ENCODE assay signal across 9 cellular contexts in genomic region chr5:180352976-180353225, GRCh38. TPM values are rescaled to one million over a fixed set of nuclear protein-coding genes. Genes with fewer than 3 reads are reported as not detected.
A peak's percentile ranks its signal among the peaks of the same experiment; 100 is the strongest.
DNase-seq lines count a peak whose midpoint lies in the region; ATAC-seq and TF ChIP-seq lines count a peak whose summit lies in the region.
"Had no signal": no experiment of that assay in that cellular context is flagged by ENCODE, and none has a peak within 500 bp of the region (broad histone marks: within the 10 kb centered on the region; RNA-seq: fewer than 3 reads in every experiment).

No MANE protein-coding gene starts in this region.

- no peak overlapping the region for H3K4me3 Mint-ChIP-seq in activated T-cell treated with anti-CD3 and anti-CD28 coated beads, Interleukin-2, amount 50 U/mL, for 72 hours

- no peaks in the 10 kb centered on the region for H3K9me3 ChIP-seq in SJCRH30 (replicated peaks)
- no peaks in the 10 kb centered on the region for H3K9me3 ChIP-seq in iPS-18c (ENCODE audit: control insufficient read depth, insufficient read depth, low read length)
- no peaks in the 10 kb centered on the region for H3K9me3 ChIP-seq in suprapubic skin

- no peaks in the 10 kb centered on the region for H3K4me1 ChIP-seq in SJCRH30
- peaks cover 35% of the 10 kb centered on the region for H3K4me1 ChIP-seq in suprapubic skin

- no peaks in the 10 kb centered on the region for H3K9me3 Mint-ChIP-seq in activated T-cell treated with anti-CD3 and anti-CD28 coated beads, Interleukin-2, amount 50 U/mL, for 72 hours

- no peaks in the 10 kb centered on the region for H3K4me1 Mint-ChIP-seq in activated T-cell treated with anti-CD3 and anti-CD28 coated beads, Interleukin-2, amount 50 U/mL, for 72 hours (ENCODE audit: low read depth)

- peaks cover 7% of the 10 kb centered on the region; the same call in 1 of the 2 replicates for H3K27me3 ChIP-seq in SJCRH30
- peaks cover 33% of the 10 kb centered on the region for H3K27me3 ChIP-seq in suprapubic skin

- TF ChIP-seq EP300 in suprapubic skin (IDR thresholded peaks at IDR 0.05): no peak

- DNase-seq in activated T-cell treated with anti-CD3 and anti-CD28 coated beads, Interleukin-2, amount 50 U/mL, for 72 hours: peak in 1 of 2 donors; percentile 5
- DNase-seq in activated T-cell treated with anti-CD3 and anti-CD28 coated beads for 4 hours (no peak), SJCRH30 (no peak), suprapubic skin (ENCODE audit: low spot score in 2 of 2) (no peak), COR-L47 (lab: John Stamatoyannopoulos, UW) (no peak), SKM-1 (lab: John Stamatoyannopoulos, UW; ENCODE audit: unreplicated experiment) (no peak)

- H3K4me3 ChIP-seq in SJCRH30: peak overlapping the region; percentile 59
- H3K4me3 ChIP-seq in iPS-18c (ENCODE audit: insufficient read depth, low read depth, low read length): peak overlapping the region; percentile 87
- H3K4me3 ChIP-seq in suprapubic skin: peak overlapping the region; percentile 62

- H3K27ac ChIP-seq in SJCRH30: no peak overlapping the region
- H3K27ac ChIP-seq in suprapubic skin: peak overlapping the region; percentile 80

- no peaks in the 10 kb centered on the region for H3K36me3 ChIP-seq in SJCRH30
- no peaks in the 10 kb centered on the region for H3K36me3 ChIP-seq in suprapubic skin

- WGBS in suprapubic skin: no CpG with 5 or more reads among the region's 33 CpGs

- TF ChIP-seq CTCF in suprapubic skin (IDR thresholded peaks at IDR 0.05): no peak

- peaks cover 48% of the 10 kb centered on the region for H3K27me3 Mint-ChIP-seq in activated T-cell treated with anti-CD3 and anti-CD28 coated beads, Interleukin-2, amount 50 U/mL, for 72 hours (ENCODE audit: low read depth)

- H3K27ac Mint-ChIP-seq in activated T-cell treated with anti-CD3 and anti-CD28 coated beads, Interleukin-2, amount 50 U/mL, for 72 hours: no peak overlapping the region
- H3K27ac Mint-ChIP-seq: CD4-positive, CD25-positive, alpha-beta regulatory T cell had no signal

- no peaks in the 10 kb centered on the region for H3K36me3 Mint-ChIP-seq in activated T-cell treated with anti-CD3 and anti-CD28 coated beads, Interleukin-2, amount 50 U/mL, for 72 hours (ENCODE audit: insufficient read depth in 2 of 2)
- H3K36me3 Mint-ChIP-seq: CD4-positive, CD25-positive, alpha-beta regulatory T cell had no signal

- ATAC-seq in activated T-cell treated with anti-CD3 and anti-CD28 coated beads, Interleukin-2, amount 50 U/mL, for 72 hours (replicated peaks in 1 of 2): peak; percentile 40 to 48
- no peak for ATAC-seq in GM18873 (IDR thresholded peaks at IDR 0.05; ENCODE audit: low FRiP score, unreplicated experiment)

- no peak for TF ChIP-seq POLR2A in suprapubic skin (IDR thresholded peaks at IDR 0.05)

RNA-seq across cellular contexts. Expression of gene GFPT2, which starts 0.2 kb away (rescaled TPM):
- total RNA-seq in activated T-cell treated with anti-CD3 and anti-CD28 coated beads, Interleukin-2, amount 50 U/mL, for 72 hours: under 1 TPM; 0.39 to 0.70 TPM
- 0.47 and 1.1 TPM in 2 replicates for total RNA-seq in SJCRH30 (2014; rRNA removed; shearing (Covaris generic))
- total RNA-seq in suprapubic skin: 1 to 10 TPM; 2.9 to 6.9 (median 4.3) TPM
- total RNA-seq: CD4-positive, CD25-positive, alpha-beta regulatory T cell had no signal
